ENCODE assay signal across 1 cellular context in genomic region chr2:240869109-240869955, GRCh38.
TF ChIP-seq lines count a peak whose summit lies in the region.

No MANE protein-coding gene starts in this region.

TF ChIP-seq in HepG2, 621 proteins besides CTCF, POLR2A, EP300 and RAD21 (continued from another document):
- TF ChIP-seq ARID4A (CRISPR knock-in tag; IDR thresholded peaks at IDR 0.05; ENCODE audit: borderline replicate concordance) (0 out of 2 replicates have a peak, but pooled peaks have one; percentile 47), ZNF749 (CRISPR knock-in tag; IDR thresholded peaks at IDR 0.05; ENCODE audit: borderline replicate concordance) (no peak), ZNF264 (CRISPR knock-in tag; IDR thresholded peaks at IDR 0.05) (no peak), ZBTB2 (CRISPR knock-in tag; IDR thresholded peaks at IDR 0.05; ENCODE audit: low read depth) (no peak), ZNF17 (CRISPR knock-in tag; IDR thresholded peaks at IDR 0.05) (no peak), ZNF230 (CRISPR knock-in tag; IDR thresholded peaks at IDR 0.05) (peak; percentile 68; the same call in 1 of the 2 replicates), ZNF891 (CRISPR knock-in tag; IDR thresholded peaks at IDR 0.05) (0 out of 2 replicates have a peak, but pooled peaks have one; percentile 6), ZSCAN29 (CRISPR knock-in tag; conservative IDR thresholded peaks at IDR 0.05) (no peak), ARNTL (CRISPR knock-in tag; IDR thresholded peaks at IDR 0.05) (no peak), ZNF704 (CRISPR knock-in tag; IDR thresholded peaks at IDR 0.05; ENCODE audit: borderline replicate concordance) (no peak), ZNF619 (CRISPR knock-in tag; IDR thresholded peaks at IDR 0.05) (no peak), TOPORS (CRISPR knock-in tag; IDR thresholded peaks at IDR 0.05) (no peak), KDM3A (CRISPR knock-in tag; IDR thresholded peaks at IDR 0.05; ENCODE audit: low read depth) (no peak), CBX2 (IDR thresholded peaks at IDR 0.05; ENCODE audit: low read depth, low read length) (no peak), CBX2 (CRISPR knock-in tag; IDR thresholded peaks at IDR 0.05; ENCODE audit: low read depth) (no peak), ZNF350 (CRISPR knock-in tag; IDR thresholded peaks at IDR 0.05; ENCODE audit: borderline replicate concordance, low read depth) (0 out of 2 replicates have a peak, but pooled peaks have one; percentile 1), ZBTB26 (CRISPR knock-in tag; IDR thresholded peaks at IDR 0.05; ENCODE audit: borderline replicate concordance) (0 out of 2 replicates have a peak, but pooled peaks have one; percentile 35), AGO1 (IDR thresholded peaks at IDR 0.05; ENCODE audit: low read depth, low read length, poor library complexity, severe bottlenecking) (no peak), ZMYM2 (CRISPR knock-in tag; IDR thresholded peaks at IDR 0.05) (no peak), DDIT3 (CRISPR knock-in tag; IDR thresholded peaks at IDR 0.05) (no peak), TCF7 (IDR thresholded peaks at IDR 0.05; ENCODE audit: low read depth) (no peak), ZNF768 (CRISPR knock-in tag; IDR thresholded peaks at IDR 0.05) (peak; percentile 23; the same call in 1 of the 2 replicates), ZMAT5 (CRISPR knock-in tag; IDR thresholded peaks at IDR 0.05; ENCODE audit: borderline replicate concordance, low read depth) (no peak), ZBTB14 (CRISPR knock-in tag; IDR thresholded peaks at IDR 0.05) (no peak), ZNF296 (CRISPR knock-in tag; conservative IDR thresholded peaks at IDR 0.05) (0 out of 2 replicates have a peak, but pooled peaks have one; percentile 27), KLF13 (CRISPR knock-in tag; IDR thresholded peaks at IDR 0.05) (no peak), RBM39 (IDR thresholded peaks at IDR 0.05; ENCODE audit: low read depth, low read length, poor library complexity, severe bottlenecking) (peak; percentile 25)
